Comparison of ENCODE assay signal across 12 cellular contexts in genomic region chr20:62052842-62053464, GRCh38.
"Had no signal": no experiment of that assay in that cellular context is flagged by ENCODE, and none has a peak within 500 bp of the region (broad histone marks: within the 10 kb centered on the region; RNA-seq: fewer than 3 reads in every experiment).

No MANE protein-coding gene starts in this region.

- H3K9me3 Mint-ChIP-seq: activated CD4-positive, alpha-beta memory T cell treated with anti-CD3 and anti-CD28 coated beads, Interleukin-2, amount 10 ng/mL, durations not matched to agents 7 days and 5 days; brain; natural killer cell treated with Interleukin-12 subunit alpha and Interleukin-12 subunit beta and Interleukin-15 and Interleukin-18, amount 100 ng/mL, for 72 hours had no signal

- H3K4me3 Mint-ChIP-seq: activated CD4-positive, alpha-beta memory T cell treated with anti-CD3 and anti-CD28 coated beads, Interleukin-2, amount 10 ng/mL, durations not matched to agents 7 days and 5 days; brain; natural killer cell treated with Interleukin-12 subunit alpha and Interleukin-12 subunit beta and Interleukin-15 and Interleukin-18, amount 100 ng/mL, for 72 hours had no signal

- FAIRE-seq: endometrium had no signal

- H3K36me3 ChIP-seq: SJCRH30 had no signal

- H3K4me1 ChIP-seq: SJCRH30 had no signal

- DNase-seq: activated CD4-positive, alpha-beta memory T cell treated with anti-CD3 and anti-CD28 coated beads, Interleukin-2, amount 10 ng/mL, durations not matched to agents 7 days and 5 days; activated naive CD4-positive, alpha-beta T cell treated with anti-CD3 and anti-CD28 coated beads, Interleukin-2, amount 50 U/mL, for 16 hours; dermis blood vessel endothelial cell; sigmoid colon; SJCRH30; stimulated activated CD4-positive, alpha-beta T cell treated with anti-CD3 and anti-CD28 coated beads, Interleukin-2, amount 100 ng/mL, for 48 hours; stimulated activated CD8-positive, alpha-beta memory T cell treated with anti-CD3 and anti-CD28 coated beads, Interleukin-4, amount 100 ng/mL, for 48 hours; T-helper 9 cell; tibial artery had no signal

- H3K27me3 Mint-ChIP-seq: activated CD4-positive, alpha-beta memory T cell treated with anti-CD3 and anti-CD28 coated beads, Interleukin-2, amount 10 ng/mL, durations not matched to agents 7 days and 5 days; brain; natural killer cell treated with Interleukin-12 subunit alpha and Interleukin-12 subunit beta and Interleukin-15 and Interleukin-18, amount 100 ng/mL, for 72 hours had no signal

- H3K4me3 ChIP-seq: sigmoid colon, SJCRH30, tibial artery had no signal

- H3K36me3 Mint-ChIP-seq: natural killer cell treated with Interleukin-12 subunit alpha and Interleukin-12 subunit beta and Interleukin-15 and Interleukin-18, amount 100 ng/mL, for 72 hours had no signal

- H3K27me3 ChIP-seq: sigmoid colon, SJCRH30, tibial artery had no signal

- H3K27ac Mint-ChIP-seq: activated CD4-positive, alpha-beta memory T cell treated with anti-CD3 and anti-CD28 coated beads, Interleukin-2, amount 10 ng/mL, durations not matched to agents 7 days and 5 days; natural killer cell treated with Interleukin-12 subunit alpha and Interleukin-12 subunit beta and Interleukin-15 and Interleukin-18, amount 100 ng/mL, for 72 hours had no signal

- H3K9me3 ChIP-seq: sigmoid colon, SJCRH30, tibial artery had no signal

- H3K27ac ChIP-seq: sigmoid colon, SJCRH30, tibial artery had no signal
